Comparison of ENCODE assay signal across 19 cellular contexts in the genomic region with DNA sequence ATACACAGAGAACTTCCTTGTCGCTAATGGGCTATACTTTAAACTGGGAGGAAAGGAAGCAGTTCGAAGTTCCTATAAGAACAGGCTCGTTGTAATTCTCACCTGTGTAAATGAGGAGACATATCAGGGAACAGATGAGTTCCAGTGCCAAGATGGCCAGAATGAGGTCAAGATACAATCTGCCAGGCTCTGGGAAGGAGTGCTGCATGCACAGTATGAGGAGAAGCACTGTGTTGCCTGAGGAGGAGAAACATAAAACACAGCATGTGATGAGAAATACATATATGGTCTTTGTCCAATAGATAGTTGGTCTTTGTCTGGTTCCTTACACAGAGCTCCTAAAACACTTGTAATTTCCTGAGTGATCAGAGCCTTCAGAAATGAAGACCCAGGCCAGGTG. TPM values are rescaled to one million over a fixed set of nuclear protein-coding genes. Genes with fewer than 3 reads are reported as not detected.
DNase-seq lines count a peak whose midpoint lies in the region; ATAC-seq and TF ChIP-seq lines count a peak whose summit lies in the region.
"Had no signal": no experiment of that assay in that cellular context is flagged by ENCODE, and none has a peak within 500 bp of the region (broad histone marks: within the 10 kb centered on the region; RNA-seq: fewer than 3 reads in every experiment).

No MANE protein-coding gene starts in this region.

- no peak for TF ChIP-seq EP300 in esophagus muscularis mucosa (IDR thresholded peaks at IDR 0.05)

- H3K9me3 Mint-ChIP-seq in nephron progenitor cell, result no peaks in the 10 kb centered on the region
- H3K9me3 Mint-ChIP-seq: CD4-positive, alpha-beta memory T cell had no signal

- H3K4me3 ChIP-seq in esophagus muscularis mucosa, result no peak overlapping the region
- H3K4me3 ChIP-seq: GM23248 had no signal

- no peaks in the 10 kb centered on the region for H3K9me3 ChIP-seq in esophagus muscularis mucosa

- peak; percentile 64 for DNase-seq in G401 (ENCODE audit: low spot score)
- DNase-seq in SK-MEL-5 (ENCODE audit: low read depth, low spot score), result peak; percentile 72
- peak; percentile 19 for DNase-seq in esophagus muscularis mucosa (ENCODE audit: extremely low spot score)
- no peak for DNase-seq in nephron progenitor cell
- DNase-seq in NCI-H1930 (lab: John Stamatoyannopoulos, UW), result no peak
- DNase-seq: Calu3; CD4-positive, alpha-beta memory T cell; COR-L47; DMS53; DMS79 treated with DMSO at 0.1 percent for 48 hours; GM23248; H7; HCEC 1CT had no signal

- H3K27me3 Mint-ChIP-seq in nephron progenitor cell (ENCODE audit: low read depth, poor library complexity), result no peaks in the 10 kb centered on the region
- H3K27me3 Mint-ChIP-seq: CD4-positive, alpha-beta memory T cell had no signal

- no peak for ATAC-seq in HG02981 (IDR thresholded peaks at IDR 0.05; ENCODE audit: unreplicated experiment)

- intact Hi-C loops in esophagus muscularis mucosa (cut with DNase I), result no loop called here

- no peaks in the 10 kb centered on the region for H3K27me3 ChIP-seq in esophagus muscularis mucosa

- no peak for TF ChIP-seq CTCF in esophagus muscularis mucosa (IDR thresholded peaks at IDR 0.05)
- no peak for TF ChIP-seq CTCF in nephron progenitor cell (IDR thresholded peaks at IDR 0.05)

- no peak overlapping the region for H3K27ac ChIP-seq in esophagus muscularis mucosa (replicated peaks in 1 of 4)
- H3K27ac ChIP-seq: GM23248 had no signal

- H3K36me3 ChIP-seq in esophagus muscularis mucosa, result peaks cover 44 to 94% (median 58%) of the 10 kb centered on the region in 4 donors

- peaks cover 63% of the 10 kb centered on the region for H3K36me3 Mint-ChIP-seq in nephron progenitor cell (ENCODE audit: low read depth)

- TF ChIP-seq POLR2A in esophagus muscularis mucosa (IDR thresholded peaks at IDR 0.05; ENCODE audit: low read depth), result no peak

- H3K4me1 Mint-ChIP-seq in nephron progenitor cell, result no peaks in the 10 kb centered on the region
- H3K4me1 Mint-ChIP-seq: CD4-positive, alpha-beta memory T cell had no signal

- WGBS in esophagus muscularis mucosa, result 90% methylated on average over 3 of the region's 3 CpGs

- in situ Hi-C loops in G401 (cut with HindIII; ENCODE audit: low sequenced_read_pairs), result no loop called here
- in situ Hi-C loops in SK-MEL-5 (cut with HindIII; ENCODE audit: low pct_unique_long_range_greater_than_20kb, low sequenced_read_pairs), result no loop called here

- H3K4me3 Mint-ChIP-seq in nephron progenitor cell, result no peak overlapping the region
- H3K4me3 Mint-ChIP-seq: CD4-positive, alpha-beta memory T cell had no signal

- peak overlapping the region; percentile 77 for H3K27ac Mint-ChIP-seq in nephron progenitor cell
- H3K27ac Mint-ChIP-seq: CD4-positive, alpha-beta memory T cell had no signal

- no peaks in the 10 kb centered on the region for H3K4me1 ChIP-seq in esophagus muscularis mucosa

RNA-seq across cellular contexts. Expression of a gene that starts 24.3 kb away (rescaled TPM):
- total RNA-seq in G401 (2014; rRNA removed; shearing (Covaris generic)), result 8.3 and 17.5 TPM in 2 replicates
- 56.9 and 57.9 TPM in 2 replicates for total RNA-seq in SK-MEL-5 (2014; rRNA removed; shearing (Covaris generic))
- 39.6 and 45.3 TPM in 2 replicates for polyA plus RNA-seq in SK-MEL-5 (2015; cell fraction: cytosol; rRNA removed)
- polyA plus RNA-seq in SK-MEL-5 (2015; cell fraction: nucleus; rRNA removed), result 7.9 and 12.2 TPM in 2 replicates
- 10 to 100 TPM; 11.6 to 19.1 (median 14.1) TPM for total RNA-seq in esophagus muscularis mucosa

RNA-seq across cellular contexts. Expression of a gene that starts 34.7 kb away (rescaled TPM):
- total RNA-seq in G401 (2014; rRNA removed; shearing (Covaris generic)), result not detected in 2 replicates
- not detected in 2 replicates for total RNA-seq in SK-MEL-5 (2014; rRNA removed; shearing (Covaris generic))
- polyA plus RNA-seq in SK-MEL-5 (2015; cell fraction: cytosol; rRNA removed), result not detected in 2 replicates
- polyA plus RNA-seq in SK-MEL-5 (2015; cell fraction: nucleus; rRNA removed), result not detected in 2 replicates
- total RNA-seq in esophagus muscularis mucosa, result not detected
- total RNA-seq: A172; A673; Calu3; CD4-positive, alpha-beta memory T cell; Daoy; GM23248; H1; H7 had no signal
- polyA plus RNA-seq: BJ; CD4-positive, alpha-beta memory T cell; GM23248; H1 had no signal

RNA-seq across cellular contexts. Expression of a gene that starts 56.6 kb away (rescaled TPM):
- total RNA-seq in G401 (2014; rRNA removed; shearing (Covaris generic)), result not detected in 2 replicates
- total RNA-seq in SK-MEL-5 (2014; rRNA removed; shearing (Covaris generic)), result not detected in 2 replicates
- not detected in 2 replicates for polyA plus RNA-seq in SK-MEL-5 (2015; cell fraction: cytosol; rRNA removed)
- polyA plus RNA-seq in SK-MEL-5 (2015; cell fraction: nucleus; rRNA removed), result not detected in 2 replicates
- not detected for total RNA-seq in esophagus muscularis mucosa
- total RNA-seq: A172; A673; Calu3; CD4-positive, alpha-beta memory T cell; Daoy; GM23248; H1; H7 had no signal
- polyA plus RNA-seq: BJ; CD4-positive, alpha-beta memory T cell; GM23248; H1 had no signal

Comparison
In these comparisons a context has a peak if more than half of its experiments do, and no peak if none do; other contexts are left out.
1. DNase-seq: peak in G401 (single experiment), SK-MEL-5 (single experiment) and esophagus muscularis mucosa (single experiment); none in nephron progenitor cell (single experiment) and NCI-H1930 (0 of 2).